ENCODE assay signal across 8 cellular contexts in the genomic region with DNA sequence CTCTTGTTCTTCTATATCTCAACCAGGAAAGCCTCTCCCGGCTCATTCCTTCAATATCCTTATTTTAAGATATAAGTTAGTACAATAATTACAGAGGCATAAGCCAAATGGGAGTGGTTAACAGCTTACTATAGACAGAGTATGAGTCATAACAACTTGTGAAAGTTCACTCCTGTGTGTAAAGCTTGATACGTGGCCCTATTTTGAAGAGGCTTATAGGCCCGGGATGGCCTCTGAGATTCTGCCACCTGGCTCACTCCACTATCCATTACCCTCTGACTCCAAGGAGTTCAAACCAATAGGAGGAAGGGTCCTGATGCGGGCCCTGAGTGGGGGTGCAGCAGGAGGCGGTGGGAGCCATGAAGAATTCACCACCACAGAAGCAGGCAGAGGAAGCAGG. TPM values are rescaled to one million over a fixed set of nuclear protein-coding genes. Genes with fewer than 3 reads are reported as not detected.
DNase-seq lines count a peak whose midpoint lies in the region; ATAC-seq and TF ChIP-seq lines count a peak whose summit lies in the region.

No MANE protein-coding gene starts in this region.

- no peak overlapping the region for H2AK5ac ChIP-seq in trophoblast cell (ENCODE audit: low read length)

- no peak overlapping the region for H3K23ac ChIP-seq in trophoblast cell (ENCODE audit: low read length)

- intact Hi-C loops in Caco-2 (cut with micrococcal nuclease; ENCODE audit: unreplicated experiment): loop anchor here (1.0 to 2.0 kb wide), 2 partner anchors 42 to 50 kb away; no protein-coding TSS in a partner anchor
- intact Hi-C loops in adrenal gland (cut with DNase I): no loop called here

- H4K12ac ChIP-seq in trophoblast cell (ENCODE audit: low read depth, low read length): no peak overlapping the region

- H3K4me3 ChIP-seq in Caco-2 (ENCODE audit: low read depth, low read length): no peak overlapping the region
- H3K4me3 ChIP-seq in astrocyte of the spinal cord (ENCODE audit: low read depth, low read length): no peak overlapping the region
- no peak overlapping the region for H3K4me3 ChIP-seq in trophoblast cell (ENCODE audit: low read depth, low read length)
- H3K4me3 ChIP-seq in adrenal gland: no peak overlapping the region

- BruUV-seq in Caco-2 (replicated peaks; lab: Mats Ljungman, UMichigan): TSS peak; percentile 57

- peak overlapping the region; percentile 71 for H3K18ac ChIP-seq in trophoblast cell (ENCODE audit: low read length)

- H3K14ac ChIP-seq in trophoblast cell (ENCODE audit: low read length): peak overlapping the region; percentile 40

- H3K36me3 ChIP-seq in Caco-2 (ENCODE audit: control insufficient read depth, insufficient read depth, low read length): peaks cover 7% of the 10 kb centered on the region
- peaks cover 40 to 58% of the 10 kb centered on the region in 2 experiments for H3K36me3 ChIP-seq in trophoblast cell (ENCODE audit: control insufficient read depth in 1 of 2, insufficient read depth in 2 of 2, low read length in 2 of 2)
- peaks cover 0 to 43% of the 10 kb centered on the region in 2 donors for H3K36me3 ChIP-seq in adrenal gland (replicated peaks in 1 of 2)

- H3K4me1 ChIP-seq in Caco-2 (peaks cover 68% of the 10 kb centered on the region), trophoblast cell (ENCODE audit: control insufficient read depth in 1 of 2, insufficient read depth in 2 of 2, low read length in 2 of 2) (peaks cover 29 to 43% of the 10 kb centered on the region in 2 experiments), adrenal gland (replicated peaks in 1 of 2) (peaks cover 10 to 30% of the 10 kb centered on the region in 2 donors)

- ATAC-seq in GM19452 (IDR thresholded peaks at IDR 0.05; ENCODE audit: unreplicated experiment) (peak; percentile 65), HG03442 (IDR thresholded peaks at IDR 0.05; ENCODE audit: unreplicated experiment) (peak; percentile 80), left lobe of liver (no peak)

- peak overlapping the region; percentile 97 for H3K27ac Mint-ChIP-seq in Caco-2 (ENCODE audit: unreplicated experiment)

- peak overlapping the region; percentile 50 for H3K4me3 Mint-ChIP-seq in Caco-2 (ENCODE audit: unreplicated experiment)

- no peak overlapping the region for H3K4me2 ChIP-seq in trophoblast cell (ENCODE audit: low read length)

- H3K36me3 Mint-ChIP-seq in Caco-2 (ENCODE audit: insufficient read depth, unreplicated experiment): peaks cover 72% of the 10 kb centered on the region

- CTCF ChIA-PET in Caco-2 (lab: Charles Lee): interaction anchor here (0.5 to 1.5 kb wide), 2 partner anchors 9 to 41 kb away, joined by 5 to 6 read pairs; no protein-coding TSS in a partner anchor

- WGBS in trophoblast cell (ENCODE audit: extremely low coverage, insufficient coverage, insufficient read length): no CpG with 5 or more reads among the region's 5 CpGs
- WGBS in adrenal gland, 4 donors: 59 to 81% (median 75%) methylated on average over 5 of the region's 5 CpGs

- no peaks in the 10 kb centered on the region for H3K27me3 Mint-ChIP-seq in Caco-2 (ENCODE audit: insufficient read depth, unreplicated experiment)

- peaks cover 4% of the 10 kb centered on the region for H3K79me2 ChIP-seq in trophoblast cell (ENCODE audit: control insufficient read depth, insufficient read depth, low read length, poor library complexity)

- H3K27ac ChIP-seq in trophoblast cell (ENCODE audit: low read depth, low read length): no peak overlapping the region
- peak overlapping the region in 1 of 5 donors; percentile 57 for H3K27ac ChIP-seq in adrenal gland

- TF ChIP-seq POLR2A in adrenal gland (IDR thresholded peaks at IDR 0.05): no peak

- no peak overlapping the region for H2BK120ac ChIP-seq in trophoblast cell (ENCODE audit: insufficient read depth, low read length, poor library complexity)

- no peak overlapping the region for H2BK5ac ChIP-seq in trophoblast cell (ENCODE audit: low read depth, low read length, poor library complexity)

- H2AFZ ChIP-seq in trophoblast cell (ENCODE audit: insufficient read depth, low read length, poor library complexity): no peak overlapping the region

- no peaks in the 10 kb centered on the region for H3K9me3 Mint-ChIP-seq in Caco-2 (ENCODE audit: unreplicated experiment)

- DNase-seq in Caco-2 (no peak), astrocyte of the spinal cord (ENCODE audit: low read depth, low spot score) (peak; percentile 37), trophoblast cell (no peak), left lobe of liver (ENCODE audit: low spot score) (no peak), kidney tubule cell (ENCODE audit: low spot score) (no peak), adrenal gland (no peak)

- no peaks in the 10 kb centered on the region for H3K79me1 ChIP-seq in trophoblast cell (ENCODE audit: low read length)

- no peak overlapping the region for H3K4ac ChIP-seq in trophoblast cell (ENCODE audit: low read depth, low read length)

- H4K8ac ChIP-seq in trophoblast cell (ENCODE audit: low read depth, low read length): no peak overlapping the region

- TF ChIP-seq CTCF in Caco-2 (IDR thresholded peaks at IDR 0.05; ENCODE audit: insufficient read depth in 1 of 2, low read depth in 1 of 2, low read length in 1 of 2, severe bottlenecking in 1 of 2, unreplicated experiment in 1 of 2) (no peak), astrocyte of the spinal cord (IDR thresholded peaks at IDR 0.05; ENCODE audit: low read depth, low read length) (no peak), adrenal gland (IDR thresholded peaks at IDR 0.05) (no peak)

- no peaks in the 10 kb centered on the region for H3K27me3 ChIP-seq in Caco-2 (replicated peaks; ENCODE audit: control insufficient read depth, insufficient read depth, low read length)
- H3K27me3 ChIP-seq in trophoblast cell (ENCODE audit: insufficient read depth, low read length): no peaks in the 10 kb centered on the region
- H3K27me3 ChIP-seq in adrenal gland: no peaks in the 10 kb centered on the region

- in situ Hi-C loops in astrocyte of the spinal cord (cut with HindIII; ENCODE audit: low sequenced_read_pairs): no loop called here

- POLR2A ChIA-PET in Caco-2 (lab: Charles Lee): interaction anchor here (1.3 kb wide), 1 partner anchor 36 kb away, joined by 8 read pairs; a partner anchor contains a TSS

- no peak overlapping the region for H4K91ac ChIP-seq in trophoblast cell (ENCODE audit: low read depth, low read length)

- peak overlapping the region; percentile 2 for H2BK12ac ChIP-seq in trophoblast cell (ENCODE audit: low read length)

- no peak overlapping the region for H3K9ac ChIP-seq in trophoblast cell (ENCODE audit: low read length)

- peaks cover 59% of the 10 kb centered on the region for H3K4me1 Mint-ChIP-seq in Caco-2 (ENCODE audit: low read depth, unreplicated experiment)

- H3K9me3 ChIP-seq in Caco-2 (no peaks in the 10 kb centered on the region), trophoblast cell (ENCODE audit: insufficient read depth, low read depth, low read length) (no peaks in the 10 kb centered on the region), adrenal gland (replicated peaks in 1 of 3) (no peaks in the 10 kb centered on the region)

RNA-seq across cellular contexts. Expression of a gene that starts 36.6 kb away (rescaled TPM):
- total RNA-seq in Caco-2 (2022) (104 and 121 TPM in 2 replicates), left lobe of liver (48.2 TPM), adrenal gland (100 to 1,000 TPM in 1 of 8 donors, 10 to 100 TPM in 7; 44.5 to 117 (median 70.1) TPM)
- 119 and 122 TPM in 2 replicates for polyA plus RNA-seq in trophoblast cell (2013)
- 10 to 100 TPM; 18.7 to 70.5 (median 21.9) TPM for polyA plus RNA-seq in adrenal gland

RNA-seq across cellular contexts. Expression of a gene that starts 54.0 kb away (rescaled TPM):
- total RNA-seq in Caco-2 (2022) (23.6 TPM in 2 replicates), left lobe of liver (7.0 TPM), adrenal gland (10 to 100 TPM; 15.0 to 23.5 (median 21.5) TPM)
- polyA plus RNA-seq in trophoblast cell (2013): 14.3 and 14.5 TPM in 2 replicates
- polyA plus RNA-seq in adrenal gland: 10 to 100 TPM in 1 of 3 donors, 1 to 10 TPM in 2; 6.9 to 23.3 (median 8.0) TPM
